In the genomic region with DNA sequence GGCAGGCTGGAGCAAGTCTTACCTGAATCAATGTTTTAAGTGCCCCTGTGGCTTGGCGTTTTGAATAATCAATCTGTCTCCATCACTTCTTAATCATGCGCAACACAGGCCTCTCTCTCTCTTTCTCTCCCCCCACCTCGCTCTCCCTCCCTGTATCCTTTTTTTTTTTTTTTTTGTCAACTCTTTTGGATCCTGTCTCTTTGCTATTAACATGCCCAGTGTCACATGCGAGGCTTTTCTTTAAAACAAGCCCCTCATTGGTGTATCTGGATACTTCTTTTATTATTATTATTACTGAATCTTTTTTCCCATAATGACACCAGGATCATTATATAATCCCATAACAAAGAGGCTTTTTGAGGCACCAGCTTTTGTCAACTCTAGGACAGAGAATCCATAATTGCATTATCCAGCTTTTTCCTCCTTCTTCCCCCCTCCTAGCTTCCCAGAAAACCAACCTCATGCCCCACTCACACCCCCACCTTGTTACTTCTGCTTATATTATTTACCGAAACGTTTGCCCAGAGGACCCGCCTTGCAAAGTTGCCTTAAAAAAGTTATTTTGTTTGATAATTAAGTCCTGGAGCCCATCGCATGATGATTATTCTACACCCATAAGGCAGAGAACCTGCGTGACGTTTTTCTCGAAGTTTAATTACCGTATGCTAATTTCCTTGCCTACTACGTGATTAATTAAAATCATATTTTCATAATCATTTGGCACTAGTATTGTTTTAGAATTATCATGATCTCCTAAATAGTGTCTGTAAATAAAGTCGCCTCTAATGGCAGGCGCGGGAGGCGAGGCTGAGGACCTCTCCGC, we compare ENCODE assay signal across 1 cellular context.
TF ChIP-seq lines count a peak whose summit lies in the region.

No MANE protein-coding gene starts in this region.

TF ChIP-seq in H1, 55 proteins besides CTCF, POLR2A, EP300 and RAD21:
- no peak for TF ChIP-seq SIRT6 (IDR thresholded peaks at IDR 0.05; ENCODE audit: low read length)
- TF ChIP-seq SUZ12 (IDR thresholded peaks at IDR 0.05; ENCODE audit: low read length) = no peak
- no peak for TF ChIP-seq KDM1A (IDR thresholded peaks at IDR 0.05; ENCODE audit: borderline replicate concordance, low read length)
- no peak for TF ChIP-seq CTBP2 (IDR thresholded peaks at IDR 0.05; ENCODE audit: borderline replicate concordance, insufficient read depth, insufficient read length, low read length)
- TF ChIP-seq NANOG (IDR thresholded peaks at IDR 0.05; ENCODE audit: insufficient read depth, low read depth, low read length, poor library complexity, severe bottlenecking) = no peak
- no peak for TF ChIP-seq E2F6 (IDR thresholded peaks at IDR 0.05)
- TF ChIP-seq, protein P1, sequence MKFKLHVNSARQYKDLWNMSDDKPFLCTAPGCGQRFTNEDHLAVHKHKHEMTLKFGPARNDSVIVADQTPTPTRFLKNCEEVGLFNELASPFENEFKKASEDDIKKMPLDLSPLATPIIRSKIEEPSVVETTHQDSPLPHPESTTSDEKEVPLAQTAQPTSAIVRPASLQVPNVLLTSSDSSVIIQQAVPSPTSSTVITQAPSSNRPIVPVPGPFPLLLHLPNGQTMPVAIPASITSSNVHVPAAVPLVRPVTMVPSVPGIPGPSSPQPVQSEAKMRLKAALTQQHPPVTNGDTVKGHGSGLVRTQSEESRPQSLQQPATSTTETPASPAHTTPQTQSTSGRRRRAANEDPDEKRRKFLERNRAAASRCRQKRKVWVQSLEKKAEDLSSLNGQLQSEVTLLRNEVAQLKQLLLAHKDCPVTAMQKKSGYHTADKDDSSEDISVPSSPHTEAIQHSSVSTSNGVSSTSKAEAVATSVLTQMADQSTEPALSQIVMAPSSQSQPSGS (IDR thresholded peaks at IDR 0.05; ENCODE audit: low read length) = no peak
- TF ChIP-seq, protein P2, sequence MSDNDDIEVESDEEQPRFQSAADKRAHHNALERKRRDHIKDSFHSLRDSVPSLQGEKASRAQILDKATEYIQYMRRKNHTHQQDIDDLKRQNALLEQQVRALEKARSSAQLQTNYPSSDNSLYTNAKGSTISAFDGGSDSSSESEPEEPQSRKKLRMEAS (IDR thresholded peaks at IDR 0.05) = no peak
- TF ChIP-seq TAF7 (optimal IDR thresholded peaks at IDR 0.05; ENCODE audit: borderline replicate concordance, low read depth, low read length) = no peak
- TF ChIP-seq MAFK (IDR thresholded peaks at IDR 0.05; ENCODE audit: low read depth, low read length) = no peak
- TF ChIP-seq SP2 (IDR thresholded peaks at IDR 0.05; ENCODE audit: low read length) = no peak
- no peak for TF ChIP-seq HDAC6 (IDR thresholded peaks at IDR 0.05; ENCODE audit: low read depth, low read length)
- TF ChIP-seq NRF1 (IDR thresholded peaks at IDR 0.05; ENCODE audit: low read depth, low read length) = no peak
- TF ChIP-seq CREB1 (IDR thresholded peaks at IDR 0.05) = no peak
